ENCODE assay signal across 13 cellular contexts in genomic region chr5:74945561-74946165, GRCh38.
DNase-seq lines count a peak whose midpoint lies in the region; ATAC-seq, FAIRE-seq and TF ChIP-seq lines count a peak whose summit lies in the region.
"Had no signal": no experiment of that assay in that cellular context is flagged by ENCODE, and none has a peak within 500 bp of the region (broad histone marks: within the 10 kb centered on the region; RNA-seq: fewer than 3 reads in every experiment).

No MANE protein-coding gene starts in this region.

- peaks cover 4% of the 10 kb centered on the region for H3F3A ChIP-seq in neural progenitor cell (ENCODE audit: low read depth)

- DNase-seq in KBM-7 (peak; percentile 7), neural progenitor cell (ENCODE audit: low spot score) (no peak), globus pallidus (ENCODE audit: low spot score) (no peak), DMS153 (lab: John Stamatoyannopoulos, UW) (no peak), kidney (no peak)
- DNase-seq: HFFc6, NCI-H1105 treated with DMSO at 0.1 percent for 48 hours, upper lobe of right lung had no signal

- no peaks in the 10 kb centered on the region for H4K20me1 ChIP-seq in neural progenitor cell (ENCODE audit: low read depth)

- H3K4me2 ChIP-seq in neural progenitor cell: no peak overlapping the region

- ATAC-seq in GM18511 (IDR thresholded peaks at IDR 0.05; ENCODE audit: unreplicated experiment): peak; percentile 89
- peak; percentile 58 for ATAC-seq in GM21528 (IDR thresholded peaks at IDR 0.05; ENCODE audit: low FRiP score, unreplicated experiment)
- ATAC-seq in HG03108 (IDR thresholded peaks at IDR 0.05; ENCODE audit: unreplicated experiment): no peak
- ATAC-seq: upper lobe of right lung had no signal

- no peaks in the 10 kb centered on the region for H3K9me3 ChIP-seq in neural progenitor cell (ENCODE audit: low read depth)
- H3K9me3 ChIP-seq in kidney (ENCODE audit: control insufficient read depth in 1 of 2, low read length in 2 of 2): no peaks in the 10 kb centered on the region
- H3K9me3 ChIP-seq: upper lobe of right lung had no signal

- intact Hi-C loops in kidney (cut with DNase I): no loop called here

- H3K79me2 ChIP-seq in neural progenitor cell (ENCODE audit: low read depth): no peaks in the 10 kb centered on the region

- H3K4me1 ChIP-seq in neural progenitor cell (no peaks in the 10 kb centered on the region), kidney (ENCODE audit: control insufficient read depth in 1 of 2, insufficient read depth in 1 of 2, low read depth in 1 of 2, low read length in 2 of 2) (peaks cover 8 to 12% of the 10 kb centered on the region in 2 donors)

- H3K4me1 Mint-ChIP-seq in neural progenitor cell: no peaks in the 10 kb centered on the region

- H3K27me3 Mint-ChIP-seq in neural progenitor cell (ENCODE audit: insufficient read depth, low read depth): peaks cover 2% of the 10 kb centered on the region

- H3K27me3 ChIP-seq in neural progenitor cell: no peaks in the 10 kb centered on the region
- H3K27me3 ChIP-seq: upper lobe of right lung had no signal

- H3K36me3 ChIP-seq in neural progenitor cell (no peaks in the 10 kb centered on the region), kidney (ENCODE audit: control insufficient read depth in 1 of 2, insufficient read depth in 2 of 2, low read length in 2 of 2) (no peaks in the 10 kb centered on the region)
- H3K36me3 ChIP-seq: upper lobe of right lung had no signal

- H2AFZ ChIP-seq in neural progenitor cell (replicated peaks): no peak overlapping the region

- no peak overlapping the region for H3K4me3 Mint-ChIP-seq in neural progenitor cell
- H3K4me3 Mint-ChIP-seq: HFFc6 had no signal

- no peaks in the 10 kb centered on the region for H3K36me3 Mint-ChIP-seq in neural progenitor cell

- H3K4me3 ChIP-seq in neural progenitor cell: no peak overlapping the region
- no peak overlapping the region for H3K4me3 ChIP-seq in kidney (ENCODE audit: low read length in 2 of 2)
- H3K4me3 ChIP-seq: SK-N-MC, upper lobe of right lung had no signal

- no peak for TF ChIP-seq CTCF in neural progenitor cell (IDR thresholded peaks at IDR 0.05)
- TF ChIP-seq CTCF in kidney (IDR thresholded peaks at IDR 0.05; ENCODE audit: borderline replicate concordance, extremely low read depth, insufficient read depth): no peak

- H3K27ac ChIP-seq in neural progenitor cell (no peak overlapping the region), kidney (ENCODE audit: low read depth in 2 of 2, low read length in 2 of 2) (no peak overlapping the region)
- H3K27ac ChIP-seq: epithelial cell of prostate, SK-N-MC, upper lobe of right lung had no signal

- in situ Hi-C loops in KBM-7 (cut with MboI; ENCODE audit: low pct_unique_long_range_greater_than_20kb, low sequenced_read_pairs): loop anchor here (25.0 kb wide), 1 partner anchor 1058 kb away; no protein-coding TSS in a partner anchor

- H3K9ac ChIP-seq in neural progenitor cell (no peak overlapping the region), kidney (ENCODE audit: low read length in 2 of 2) (no peak overlapping the region)

- H3K27ac Mint-ChIP-seq in neural progenitor cell: peak overlapping the region; percentile 40
- H3K27ac Mint-ChIP-seq: HFFc6 had no signal

- H3K9me3 Mint-ChIP-seq in neural progenitor cell: no peaks in the 10 kb centered on the region
- H3K9me3 Mint-ChIP-seq: HFFc6 had no signal

- no peak for FAIRE-seq in kidney (lab: Jason Lieb, UNC)
